In genomic region chr9:104094534-104095020, GRCh38 we compare ENCODE assay signal across 8 cellular contexts. TPM values are rescaled to one million over a fixed set of nuclear protein-coding genes. Genes with fewer than 3 reads are reported as not detected.
DNase-seq lines count a peak whose midpoint lies in the region; ATAC-seq and TF ChIP-seq lines count a peak whose summit lies in the region.

No MANE protein-coding gene starts in this region.

- peak overlapping the region; percentile 71 for H3K4me3 ChIP-seq in PC-9
- H3K4me3 ChIP-seq in esophagus squamous epithelium = peak overlapping the region; percentile 65 to 89 (median 72)

- H3K36me3 ChIP-seq in PC-9 (ENCODE audit: low read depth) (peaks cover 3% of the 10 kb centered on the region; the same call in 1 of the 2 replicates), esophagus squamous epithelium (no peaks in the 10 kb centered on the region)

- peaks cover 42% of the 10 kb centered on the region for H3K4me1 Mint-ChIP-seq in activated naive CD4-positive, alpha-beta T cell treated with anti-CD3 and anti-CD28 coated beads, Interleukin-2, amount 50 U/mL, for 24 hours

- no peaks in the 10 kb centered on the region for H3K27me3 ChIP-seq in PC-9 (ENCODE audit: insufficient read depth, low read depth)
- H3K27me3 ChIP-seq in esophagus squamous epithelium = no peaks in the 10 kb centered on the region

- H3K36me3 Mint-ChIP-seq in activated naive CD4-positive, alpha-beta T cell treated with anti-CD3 and anti-CD28 coated beads, Interleukin-2, amount 50 U/mL, for 24 hours = peaks cover 1% of the 10 kb centered on the region

- no peaks in the 10 kb centered on the region for H3K9me3 Mint-ChIP-seq in activated naive CD4-positive, alpha-beta T cell treated with anti-CD3 and anti-CD28 coated beads, Interleukin-2, amount 50 U/mL, for 24 hours

- H3K4me3 Mint-ChIP-seq in activated naive CD4-positive, alpha-beta T cell treated with anti-CD3 and anti-CD28 coated beads, Interleukin-2, amount 50 U/mL, for 24 hours = peak overlapping the region; percentile 99

- peaks cover 4% of the 10 kb centered on the region; the same call in 1 of the 2 replicates for H3F3A ChIP-seq in PC-9 (ENCODE audit: insufficient read depth, low read depth)

- H3K9me3 ChIP-seq in PC-9 (ENCODE audit: insufficient read depth, low read depth) = no peaks in the 10 kb centered on the region; the same call in 1 of the 2 replicates
- H3K9me3 ChIP-seq in esophagus squamous epithelium = no peaks in the 10 kb centered on the region

- no peak for DNase-seq in activated naive CD4-positive, alpha-beta T cell treated with anti-CD3 and anti-CD28 coated beads, Interleukin-2, amount 50 U/mL, for 16 hours
- DNase-seq in PC-9 (no peak), esophagus squamous epithelium (lab: John Stamatoyannopoulos, UW) (no peak), retina (peak; percentile 19), mucosa of gallbladder (ENCODE audit: low spot score) (no peak), hypothalamus (lab: John Stamatoyannopoulos, UW) (no peak)

- CTCF ChIA-PET in PC-9 (lab: Charles Lee) = no interaction called here

- TF ChIP-seq CTCF in PC-9 (conservative IDR thresholded peaks at IDR 0.05) = no peak
- no peak for TF ChIP-seq CTCF in esophagus squamous epithelium (IDR thresholded peaks at IDR 0.05)

- POLR2A ChIA-PET in PC-9 (lab: Charles Lee; ENCODE audit: unreplicated experiment) = interaction anchor here (0.6 to 0.7 kb wide), 3 partner anchors 57 to 582 kb away, joined by 4 to 11 read pairs (median 5); no protein-coding TSS in a partner anchor

- H2AFZ ChIP-seq in PC-9 = peak overlapping the region; percentile 87

- H4K20me1 ChIP-seq in PC-9 (ENCODE audit: insufficient read depth) = no peaks in the 10 kb centered on the region; the same call in 1 of the 2 replicates

- H3K27me3 Mint-ChIP-seq in activated naive CD4-positive, alpha-beta T cell treated with anti-CD3 and anti-CD28 coated beads, Interleukin-2, amount 50 U/mL, for 24 hours = no peaks in the 10 kb centered on the region

- H3K27ac Mint-ChIP-seq in activated naive CD4-positive, alpha-beta T cell treated with anti-CD3 and anti-CD28 coated beads, Interleukin-2, amount 50 U/mL, for 24 hours = peak overlapping the region; percentile 99

- no TSS peak for BruUV-seq in PC-9 (replicated peaks; lab: Mats Ljungman, UMichigan)

- intact Hi-C loops in PC-9 (cut with micrococcal nuclease; ENCODE audit: unreplicated experiment) = loop anchor here (5.0 kb wide), 1 partner anchor 653 kb away; the partner anchor contains the start of gene NIPSNAP3A
- intact Hi-C loops in esophagus squamous epithelium (cut with DNase I) = no loop called here

- peak; percentile 2 for ATAC-seq in HG02852 (IDR thresholded peaks at IDR 0.05; ENCODE audit: unreplicated experiment)

- H3K4me1 ChIP-seq in PC-9 (replicated peaks; ENCODE audit: insufficient read depth) (peaks cover 22% of the 10 kb centered on the region), esophagus squamous epithelium (peaks cover 0 to 30% (median 14%) of the 10 kb centered on the region in 3 donors)

- H3K27ac ChIP-seq in PC-9 (peak overlapping the region; percentile 85), esophagus squamous epithelium (peak overlapping the region; percentile 94 to 97 (median 95))

- H3K79me2 ChIP-seq in PC-9 (ENCODE audit: low read depth) = peaks cover 12% of the 10 kb centered on the region

- no peaks in the 10 kb centered on the region for H3K9me2 ChIP-seq in PC-9 (ENCODE audit: insufficient read depth)

- WGBS in esophagus squamous epithelium, 2 donors = 0% methylated on average over 11 of the region's 18 CpGs

- peak overlapping the region; percentile 97 for H3K4me2 ChIP-seq in PC-9

- TF ChIP-seq POLR2A in esophagus squamous epithelium (IDR thresholded peaks at IDR 0.05) = no peak

RNA-seq across cellular contexts. Expression of gene SMC2, which starts 0.5 kb away (rescaled TPM):
- total RNA-seq in PC-9 (2021) = 29.2 and 40.5 TPM in 2 replicates
- 10 to 100 TPM in 3 of 4 donors, 1 to 10 TPM in 1; 6.7 to 17.6 (median 13.7) TPM for total RNA-seq in esophagus squamous epithelium
- total RNA-seq in mucosa of gallbladder = 7.1 TPM
